In the genomic region with DNA sequence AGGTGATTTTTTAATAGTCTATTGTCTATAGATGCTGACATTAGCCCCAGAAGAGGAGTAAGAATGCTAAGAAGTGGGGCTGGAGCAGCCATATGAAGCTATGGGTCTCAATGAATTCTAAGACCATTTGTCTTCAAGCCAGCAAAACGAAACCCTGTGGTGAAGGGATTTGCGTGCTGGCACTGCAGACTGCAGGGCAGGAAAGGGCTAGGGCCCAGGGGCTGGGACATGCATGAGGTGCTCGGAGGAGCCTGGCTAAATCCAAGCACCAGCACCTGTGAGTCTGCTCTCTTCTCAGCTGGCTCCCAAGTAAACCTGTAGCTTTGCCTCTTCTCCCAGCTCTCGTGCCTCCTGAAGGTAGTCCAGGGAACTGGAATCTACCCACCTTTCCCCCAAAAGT, we compare ENCODE assay signal across 11 cellular contexts. TPM values are rescaled to one million over a fixed set of nuclear protein-coding genes. Genes with fewer than 3 reads are reported as not detected.
DNase-seq lines count a peak whose midpoint lies in the region; ATAC-seq and TF ChIP-seq lines count a peak whose summit lies in the region.
"Had no signal": no experiment of that assay in that cellular context is flagged by ENCODE, and none has a peak within 500 bp of the region (broad histone marks: within the 10 kb centered on the region; RNA-seq: fewer than 3 reads in every experiment).

No MANE protein-coding gene starts in this region.

- intact Hi-C loops in posterior vena cava (cut with DNase I) = no loop called here

- H3K9me3 Mint-ChIP-seq in CD8-positive, alpha-beta memory T cell = peaks cover 0 to 4% (median 0%) of the 10 kb centered on the region in 5 donors
- no peaks in the 10 kb centered on the region for H3K9me3 Mint-ChIP-seq in IgD-negative memory B cell
- H3K9me3 Mint-ChIP-seq in central memory CD8-positive, alpha-beta T cell = no peaks in the 10 kb centered on the region
- H3K9me3 Mint-ChIP-seq in nephron = no peaks in the 10 kb centered on the region

- no peak for DNase-seq in CD8-positive, alpha-beta memory T cell
- DNase-seq in central memory CD8-positive, alpha-beta T cell (ENCODE audit: low spot score in 2 of 2) = no peak
- DNase-seq in SKM-1 (lab: John Stamatoyannopoulos, UW; ENCODE audit: unreplicated experiment) = no peak
- no peak for DNase-seq in posterior vena cava (ENCODE audit: low spot score)
- no peak for DNase-seq in COLO668 (lab: John Stamatoyannopoulos, UW; ENCODE audit: unreplicated experiment)
- DNase-seq: NCI-H1092, NCI-H226 had no signal

- H3K36me3 Mint-ChIP-seq in CD8-positive, alpha-beta memory T cell = peaks cover 0 to 72% (median 13%) of the 10 kb centered on the region in 3 donors
- H3K36me3 Mint-ChIP-seq in IgD-negative memory B cell = peaks cover 2% of the 10 kb centered on the region
- H3K36me3 Mint-ChIP-seq in central memory CD8-positive, alpha-beta T cell (ENCODE audit: insufficient read depth) = peaks cover 37% of the 10 kb centered on the region
- peaks cover 16% of the 10 kb centered on the region for H3K36me3 Mint-ChIP-seq in nephron (ENCODE audit: low read depth)

- H3K4me3 ChIP-seq in CD8-positive, alpha-beta memory T cell (ENCODE audit: low read length) = no peak overlapping the region

- peaks cover 22 to 34% (median 25%) of the 10 kb centered on the region in 3 donors for H3K4me1 Mint-ChIP-seq in CD8-positive, alpha-beta memory T cell
- H3K4me1 Mint-ChIP-seq in IgD-negative memory B cell (peaks cover 9 to 18% (median 13%) of the 10 kb centered on the region in 3 donors), nephron (peaks cover 13% of the 10 kb centered on the region)
- peaks cover 31% of the 10 kb centered on the region for H3K4me1 Mint-ChIP-seq in central memory CD8-positive, alpha-beta T cell

- CTCF ChIA-PET in CD8-positive, alpha-beta memory T cell (lab: Charles Lee) = interaction anchor here (0.7 to 1.3 kb wide), 3 partner anchors 37 to 67 kb away, joined by 3 to 4 read pairs (median 3); no protein-coding TSS in a partner anchor

- H3K9me3 ChIP-seq in CD8-positive, alpha-beta memory T cell (ENCODE audit: low read length) = no peaks in the 10 kb centered on the region
- H3K9me3 ChIP-seq: right atrium auricular region had no signal

- H3K27ac ChIP-seq in CD8-positive, alpha-beta memory T cell (ENCODE audit: low read depth, low read length) = no peak overlapping the region

- peaks cover 14% of the 10 kb centered on the region for H3K36me3 ChIP-seq in CD8-positive, alpha-beta memory T cell (ENCODE audit: insufficient read depth, low read length)

- peak overlapping the region; percentile 27 to 84 (median 67) for H3K4me3 Mint-ChIP-seq in CD8-positive, alpha-beta memory T cell
- peak overlapping the region in 3 of 4 donors; percentile 67 to 85 (median 72) for H3K4me3 Mint-ChIP-seq in IgD-negative memory B cell
- peak overlapping the region; percentile 86 for H3K4me3 Mint-ChIP-seq in central memory CD8-positive, alpha-beta T cell
- peak overlapping the region; percentile 74 to 86 (median 84) for H3K4me3 Mint-ChIP-seq in nephron

- no peaks in the 10 kb centered on the region for H3K27me3 Mint-ChIP-seq in CD8-positive, alpha-beta memory T cell
- no peaks in the 10 kb centered on the region for H3K27me3 Mint-ChIP-seq in IgD-negative memory B cell
- H3K27me3 Mint-ChIP-seq in central memory CD8-positive, alpha-beta T cell = no peaks in the 10 kb centered on the region
- peaks cover 4% of the 10 kb centered on the region for H3K27me3 Mint-ChIP-seq in nephron (ENCODE audit: low read depth)

- H3K4me1 ChIP-seq in CD8-positive, alpha-beta memory T cell (ENCODE audit: insufficient read depth, low read length) = peaks cover 23% of the 10 kb centered on the region

- POLR2A ChIA-PET in CD8-positive, alpha-beta memory T cell (lab: Charles Lee) = interaction anchor here (0.7 to 1.5 kb wide), 2 partner anchors 40 to 70 kb away, joined by 3 to 9 read pairs; a partner anchor contains a TSS

- ATAC-seq in central memory CD8-positive, alpha-beta T cell (replicated peaks; ENCODE audit: extremely low read depth, poor library complexity, severe bottlenecking) = no peak
- no peak for ATAC-seq in HG02678 (IDR thresholded peaks at IDR 0.05; ENCODE audit: unreplicated experiment)

- no peaks in the 10 kb centered on the region for H3K27me3 ChIP-seq in CD8-positive, alpha-beta memory T cell (ENCODE audit: insufficient read depth, low read length, poor library complexity, severe bottlenecking)
- H3K27me3 ChIP-seq: right atrium auricular region had no signal

- no peak for TF ChIP-seq CTCF in nephron (IDR thresholded peaks at IDR 0.05; ENCODE audit: unreplicated experiment in 3 of 3)

- H3K27ac Mint-ChIP-seq in CD8-positive, alpha-beta memory T cell = peak overlapping the region in 6 of 8 donors; percentile 56 to 95 (median 88)
- peak overlapping the region; percentile 35 to 93 (median 83) for H3K27ac Mint-ChIP-seq in IgD-negative memory B cell
- H3K27ac Mint-ChIP-seq in central memory CD8-positive, alpha-beta T cell (ENCODE audit: low read depth) = peak overlapping the region; percentile 92
- H3K27ac Mint-ChIP-seq in nephron = peak overlapping the region in 2 of 3 experiments; percentile 47 to 83

RNA-seq across cellular contexts. Expression of a gene that starts 1.3 kb away (rescaled TPM):
- total RNA-seq in CD8-positive, alpha-beta memory T cell = 10 to 100 TPM; 39.8 to 43.9 TPM
- 25.3 TPM for polyA plus RNA-seq in CD8-positive, alpha-beta memory T cell
- polyA plus RNA-seq in IgD-negative memory B cell = 21.4 TPM
- total RNA-seq in posterior vena cava = 10 to 100 TPM; 23.4 to 24.4 TPM

RNA-seq across cellular contexts. Expression of a gene that starts 27.3 kb away (rescaled TPM):
- total RNA-seq in CD8-positive, alpha-beta memory T cell = 10 to 100 TPM; 54.3 to 57.6 TPM
- 26.0 TPM for polyA plus RNA-seq in CD8-positive, alpha-beta memory T cell
- 15.2 TPM for polyA plus RNA-seq in IgD-negative memory B cell
- total RNA-seq in posterior vena cava = 10 to 100 TPM; 73.4 to 92.0 TPM

RNA-seq across cellular contexts. Expression of a gene that starts 30.8 kb away (rescaled TPM):
- 10 to 100 TPM; 35.8 to 37.2 TPM for total RNA-seq in CD8-positive, alpha-beta memory T cell
- polyA plus RNA-seq in CD8-positive, alpha-beta memory T cell = 52.6 TPM
- polyA plus RNA-seq in IgD-negative memory B cell = 54.4 TPM
- total RNA-seq in posterior vena cava = 10 to 100 TPM; 15.1 to 18.8 TPM
